ENCODE assay signal across 11 cellular contexts in genomic region chr11:11993814-11994213, GRCh38. TPM values are rescaled to one million over a fixed set of nuclear protein-coding genes. Genes with fewer than 3 reads are reported as not detected.
DNase-seq lines count a peak whose midpoint lies in the region; ATAC-seq, FAIRE-seq and TF ChIP-seq lines count a peak whose summit lies in the region.
"Had no signal": no experiment of that assay in that cellular context is flagged by ENCODE, and none has a peak within 500 bp of the region (broad histone marks: within the 10 kb centered on the region; RNA-seq: fewer than 3 reads in every experiment).

No MANE protein-coding gene starts in this region.

- no peak overlapping the region for H2BK120ac ChIP-seq in mesenchymal stem cell (ENCODE audit: low read depth, low read length)

- H3K9ac ChIP-seq in endodermal cell (ENCODE audit: extremely low read depth, low read length, poor library complexity, severe bottlenecking) (no peak overlapping the region), mesenchymal stem cell (ENCODE audit: low read length) (peak overlapping the region; percentile 29)

- peaks cover 18% of the 10 kb centered on the region for H3K36me3 Mint-ChIP-seq in endodermal cell (ENCODE audit: low read depth)

- no peak overlapping the region for H2BK12ac ChIP-seq in mesenchymal stem cell (ENCODE audit: low read length in 2 of 2)

- no peak overlapping the region for H3K4me2 ChIP-seq in mesenchymal stem cell (ENCODE audit: low read length, poor library complexity, severe bottlenecking)

- H3K4me3 Mint-ChIP-seq in endodermal cell, result no peak overlapping the region
- H3K4me3 Mint-ChIP-seq: T-helper 17 cell had no signal

- WGBS in endodermal cell (ENCODE audit: insufficient coverage in 1 of 2, insufficient read length in 1 of 2), 2 experiments, result 53 to 74% methylated on average over 7 to 8 of the region's 8 CpGs
- 6% methylated on average over 8 of the region's 8 CpGs for WGBS in mesenchymal stem cell

- no peaks in the 10 kb centered on the region for H3K9me3 ChIP-seq in endodermal cell (ENCODE audit: control insufficient read depth, low read length)
- H3K9me3 ChIP-seq in mesenchymal stem cell (ENCODE audit: control insufficient read depth, low read length), result no peaks in the 10 kb centered on the region
- H3K9me3 ChIP-seq: spleen had no signal

- no peak overlapping the region for H3K23ac ChIP-seq in mesenchymal stem cell (ENCODE audit: low read length in 2 of 2)

- no peak overlapping the region for H2AFZ ChIP-seq in mesenchymal stem cell (ENCODE audit: low read depth, low read length)

- H3K27ac Mint-ChIP-seq in endodermal cell, result peak overlapping the region; percentile 15
- H3K27ac Mint-ChIP-seq: T-helper 17 cell had no signal

- H3K18ac ChIP-seq in mesenchymal stem cell (ENCODE audit: low read depth in 1 of 2, low read length in 2 of 2), result peak overlapping the region in 1 of 2 experiments; percentile 57

- H3K27me3 ChIP-seq in endodermal cell (ENCODE audit: control insufficient read depth, insufficient read depth, low read length, poor library complexity, severe bottlenecking) (no peaks in the 10 kb centered on the region), mesenchymal stem cell (ENCODE audit: control insufficient read depth in 1 of 2, insufficient read depth in 1 of 2, low read length in 2 of 2) (no peaks in the 10 kb centered on the region)

- H2BK5ac ChIP-seq in mesenchymal stem cell (ENCODE audit: low read depth, low read length, poor library complexity, severe bottlenecking), result no peak overlapping the region

- H4K91ac ChIP-seq in mesenchymal stem cell (ENCODE audit: low read length), result no peak overlapping the region

- FAIRE-seq in D721Med (lab: Jason Lieb, UNC), result no peak

- no peak for TF ChIP-seq CTCF in endodermal cell (conservative IDR thresholded peaks at IDR 0.05)
- no peak for TF ChIP-seq CTCF in D721Med (IDR thresholded peaks at IDR 0.05; ENCODE audit: insufficient read depth, missing control alignments)

- no peak overlapping the region for H2BK15ac ChIP-seq in mesenchymal stem cell (ENCODE audit: low read depth, poor library complexity, severe bottlenecking)

- no peak overlapping the region for H3K4me3 ChIP-seq in endodermal cell (ENCODE audit: low read length)
- no peak overlapping the region for H3K4me3 ChIP-seq in mesenchymal stem cell (ENCODE audit: insufficient read depth in 1 of 2, low read depth in 1 of 2, low read length in 2 of 2)
- H3K4me3 ChIP-seq: spleen had no signal

- H3K36me3 ChIP-seq in endodermal cell (ENCODE audit: control insufficient read depth, insufficient read depth, low read length), result peaks cover 13% of the 10 kb centered on the region
- peaks cover 0 to 53% of the 10 kb centered on the region in 2 experiments for H3K36me3 ChIP-seq in mesenchymal stem cell (ENCODE audit: control insufficient read depth in 1 of 2, insufficient read depth in 2 of 2, low read depth in 1 of 2, low read length in 2 of 2)
- H3K36me3 ChIP-seq: spleen had no signal

- peaks cover 15% of the 10 kb centered on the region for H3K4me1 ChIP-seq in endodermal cell (ENCODE audit: control insufficient read depth, insufficient read depth, low read length)
- peaks cover 22% of the 10 kb centered on the region for H3K4me1 ChIP-seq in mesenchymal stem cell (ENCODE audit: control insufficient read depth, insufficient read depth, low read depth, low read length)

- no peaks in the 10 kb centered on the region for H3K27me3 Mint-ChIP-seq in endodermal cell (ENCODE audit: insufficient read depth)

- H3K9me3 Mint-ChIP-seq in endodermal cell, result no peaks in the 10 kb centered on the region

- peaks cover 31% of the 10 kb centered on the region for H3K4me1 Mint-ChIP-seq in endodermal cell

- H4K8ac ChIP-seq in mesenchymal stem cell (ENCODE audit: low read length), result peak overlapping the region; percentile 10

- no peak for ATAC-seq in HG03045 (IDR thresholded peaks at IDR 0.05; ENCODE audit: unreplicated experiment)
- ATAC-seq: T-helper 17 cell had no signal

- H3K27ac ChIP-seq in endodermal cell (ENCODE audit: low read depth, low read length), result peak overlapping the region; percentile 33
- peak overlapping the region; percentile 62 for H3K27ac ChIP-seq in mesenchymal stem cell (ENCODE audit: low read length, poor library complexity, severe bottlenecking)

- H3K4ac ChIP-seq in mesenchymal stem cell (ENCODE audit: low read depth in 1 of 2, low read length in 2 of 2), result no peak overlapping the region

- no peak overlapping the region for H3K14ac ChIP-seq in mesenchymal stem cell (ENCODE audit: low read length in 2 of 2)

- peaks cover 34% of the 10 kb centered on the region for H3K79me1 ChIP-seq in mesenchymal stem cell (replicated peaks; ENCODE audit: low read length, poor library complexity, severe bottlenecking)

- in situ Hi-C loops in ACHN (cut with HindIII; ENCODE audit: low pct_ligation_motif_present, low pct_unique_long_range_greater_than_20kb, low sequenced_read_pairs), result no loop called here

- DNase-seq in ACHN (peak; percentile 70), OCI-M1 (lab: John Stamatoyannopoulos, UW) (peak; percentile 34), endodermal cell (no peak), mesenchymal stem cell (peak; percentile 93), NCI-H146 treated with DMSO at 0.1 percent for 48 hours (lab: John Stamatoyannopoulos, UW; ENCODE audit: unreplicated experiment) (no peak), ecto neural progenitor cell (ENCODE audit: low spot score) (no peak), D721Med (ENCODE audit: insufficient read length, low spot score) (no peak)
- DNase-seq: effector CD4-positive, alpha-beta T cell; spleen; T-helper 17 cell had no signal

- no peak overlapping the region for H2AK5ac ChIP-seq in mesenchymal stem cell (ENCODE audit: low read length, severe bottlenecking)

RNA-seq across cellular contexts. Expression of gene DKK3, which starts 14.6 kb away (rescaled TPM):
- total RNA-seq in endodermal cell, result 10 to 100 TPM; 18.8 to 42.6 TPM
- 57.9 TPM for polyA plus RNA-seq in endodermal cell (2013, experiment 1 of 2)
- polyA plus RNA-seq in endodermal cell (2013, experiment 2 of 2), result 51.3 TPM
- 686 TPM for polyA plus RNA-seq in mesenchymal stem cell (2013, experiment 1 of 2)
- 701 TPM for polyA plus RNA-seq in mesenchymal stem cell (2013, experiment 2 of 2)

Comparison
In these comparisons a context has a peak if more than half of its experiments do, and no peak if none do; other contexts are left out.
1. DNase-seq: peak in ACHN (single experiment), OCI-M1 (single experiment) and mesenchymal stem cell (single experiment); none in endodermal cell (single experiment), NCI-H146 treated with DMSO at 0.1 percent for 48 hours (single experiment), ecto neural progenitor cell (single experiment) and D721Med (single experiment).